Comparison of ENCODE assay signal across 1 cellular context in genomic region chr11:1111545-1112212, GRCh38.
TF ChIP-seq lines count a peak whose summit lies in the region.

No MANE protein-coding gene starts in this region.

TF ChIP-seq in HepG2, 621 proteins besides CTCF, POLR2A, EP300 and RAD21:
- TF ChIP-seq HNRNPL (IDR thresholded peaks at IDR 0.05; ENCODE audit: low read depth, low read length) (no peak), ZSCAN5A (CRISPR knock-in tag; IDR thresholded peaks at IDR 0.05; ENCODE audit: borderline replicate concordance) (no peak), NFYC (CRISPR knock-in tag; IDR thresholded peaks at IDR 0.05) (no peak), ZBTB1 (CRISPR knock-in tag; IDR thresholded peaks at IDR 0.05; ENCODE audit: borderline replicate concordance) (no peak), FOXM1 (CRISPR knock-in tag; IDR thresholded peaks at IDR 0.05) (no peak), ZNF350 (CRISPR knock-in tag; IDR thresholded peaks at IDR 0.05; ENCODE audit: borderline replicate concordance, low read depth) (no peak), CEBPG (CRISPR knock-in tag; IDR thresholded peaks at IDR 0.05) (no peak), POGZ (CRISPR knock-in tag; IDR thresholded peaks at IDR 0.05) (no peak), HOXD1 (CRISPR knock-in tag; IDR thresholded peaks at IDR 0.05) (no peak), SP4 (CRISPR knock-in tag; IDR thresholded peaks at IDR 0.05) (no peak), REST (IDR thresholded peaks at IDR 0.05; ENCODE audit: borderline replicate concordance in 1 of 2, low read depth in 1 of 2, low read length in 2 of 2) (no peak), ZNF790 (CRISPR knock-in tag; IDR thresholded peaks at IDR 0.05; ENCODE audit: borderline replicate concordance) (no peak)
- TF ChIP-seq, protein P1, sequence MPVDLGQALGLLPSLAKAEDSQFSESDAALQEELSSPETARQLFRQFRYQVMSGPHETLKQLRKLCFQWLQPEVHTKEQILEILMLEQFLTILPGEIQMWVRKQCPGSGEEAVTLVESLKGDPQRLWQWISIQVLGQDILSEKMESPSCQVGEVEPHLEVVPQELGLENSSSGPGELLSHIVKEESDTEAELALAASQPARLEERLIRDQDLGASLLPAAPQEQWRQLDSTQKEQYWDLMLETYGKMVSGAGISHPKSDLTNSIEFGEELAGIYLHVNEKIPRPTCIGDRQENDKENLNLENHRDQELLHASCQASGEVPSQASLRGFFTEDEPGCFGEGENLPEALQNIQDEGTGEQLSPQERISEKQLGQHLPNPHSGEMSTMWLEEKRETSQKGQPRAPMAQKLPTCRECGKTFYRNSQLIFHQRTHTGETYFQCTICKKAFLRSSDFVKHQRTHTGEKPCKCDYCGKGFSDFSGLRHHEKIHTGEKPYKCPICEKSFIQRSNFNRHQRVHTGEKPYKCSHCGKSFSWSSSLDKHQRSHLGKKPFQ (CRISPR knock-in tag; IDR thresholded peaks at IDR 0.05; ENCODE audit: insufficient replicate concordance): no peak
